In the genomic region with DNA sequence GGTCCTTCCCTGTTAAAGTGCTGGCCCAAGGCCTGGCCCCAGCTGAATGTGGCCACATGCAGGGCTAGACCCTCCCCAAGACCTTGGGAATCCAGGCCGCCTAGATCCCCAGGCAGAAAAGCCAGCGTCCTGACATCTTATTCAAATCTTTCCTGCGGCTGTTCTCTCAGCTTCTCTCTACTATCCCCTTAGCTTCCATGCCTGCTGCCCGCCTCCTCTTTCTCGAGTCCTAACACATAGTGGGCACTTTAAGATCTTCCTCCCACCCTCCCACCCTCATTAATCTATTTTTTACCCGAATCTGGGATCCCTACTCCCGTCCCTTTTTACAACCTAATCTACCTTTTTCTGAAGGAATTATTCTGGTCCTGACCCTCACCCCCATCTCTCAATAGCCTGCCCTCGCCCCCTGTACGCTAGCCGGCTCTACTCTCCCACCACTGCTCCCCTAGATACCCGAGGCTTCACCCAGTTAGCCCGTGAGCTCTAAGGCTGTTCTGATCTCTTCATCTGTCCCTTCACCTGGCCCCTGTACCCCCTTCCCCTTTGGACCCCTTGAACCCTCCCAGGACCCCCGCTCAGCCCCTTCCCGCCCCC, we compare ENCODE assay signal across 8 cellular contexts. TPM values are rescaled to one million over a fixed set of nuclear protein-coding genes. Genes with fewer than 3 reads are reported as not detected.
A peak's percentile ranks its signal among the peaks of the same experiment; 100 is the strongest.
DNase-seq lines count a peak whose midpoint lies in the region; FAIRE-seq and TF ChIP-seq lines count a peak whose summit lies in the region.

A gene with protein sequence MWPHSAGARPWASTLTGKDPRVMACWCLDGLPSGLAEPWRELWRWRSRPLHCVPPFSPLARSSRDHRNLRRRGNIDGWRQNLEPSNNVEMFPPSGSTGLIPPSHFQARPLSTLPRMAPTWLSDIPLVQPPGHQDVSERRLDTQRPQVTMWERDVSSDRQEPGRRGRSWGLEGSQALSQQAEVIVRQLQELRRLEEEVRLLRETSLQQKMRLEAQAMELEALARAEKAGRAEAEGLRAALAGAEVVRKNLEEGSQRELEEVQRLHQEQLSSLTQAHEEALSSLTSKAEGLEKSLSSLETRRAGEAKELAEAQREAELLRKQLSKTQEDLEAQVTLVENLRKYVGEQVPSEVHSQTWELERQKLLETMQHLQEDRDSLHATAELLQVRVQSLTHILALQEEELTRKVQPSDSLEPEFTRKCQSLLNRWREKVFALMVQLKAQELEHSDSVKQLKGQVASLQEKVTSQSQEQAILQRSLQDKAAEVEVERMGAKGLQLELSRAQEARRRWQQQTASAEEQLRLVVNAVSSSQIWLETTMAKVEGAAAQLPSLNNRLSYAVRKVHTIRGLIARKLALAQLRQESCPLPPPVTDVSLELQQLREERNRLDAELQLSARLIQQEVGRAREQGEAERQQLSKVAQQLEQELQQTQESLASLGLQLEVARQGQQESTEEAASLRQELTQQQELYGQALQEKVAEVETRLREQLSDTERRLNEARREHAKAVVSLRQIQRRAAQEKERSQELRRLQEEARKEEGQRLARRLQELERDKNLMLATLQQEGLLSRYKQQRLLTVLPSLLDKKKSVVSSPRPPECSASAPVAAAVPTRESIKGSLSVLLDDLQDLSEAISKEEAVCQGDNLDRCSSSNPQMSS (minus strand): TSS at position 260 of the 597 bp plus-strand sequence. CDS start 202 bp downstream, at position 58.

- peak within 1 kb of the TSS; percentile 69; the same call in 1 of the 2 replicates for H3K4me3 ChIP-seq in iPS DF 6.9 (ENCODE audit: low read length)
- peak within 1 kb of the TSS; percentile 61 to 71 for H3K4me3 ChIP-seq in small intestine (ENCODE audit: low read depth in 1 of 2, low read length in 2 of 2)

- peak within 1 kb of the TSS; percentile 91 for H3K27ac Mint-ChIP-seq in activated naive CD8-positive, alpha-beta T cell treated with anti-CD3 and anti-CD28 coated beads for 36 hours

- WGBS in iPS DF 6.9 (ENCODE audit: insufficient coverage, insufficient read length): no CpG with 5 or more reads among the region's 14 CpGs
- 6% methylated on average over 14 of the region's 14 CpGs for WGBS in small intestine, 3 donors

- H3K27me3 Mint-ChIP-seq in activated naive CD8-positive, alpha-beta T cell treated with anti-CD3 and anti-CD28 coated beads for 36 hours: no peaks in the 10 kb centered on the region

- FAIRE-seq in small intestine (lab: Jason Lieb, UNC): no peak

- peaks cover 42% of the 10 kb centered on the region for H3K36me3 Mint-ChIP-seq in activated naive CD8-positive, alpha-beta T cell treated with anti-CD3 and anti-CD28 coated beads for 36 hours

- no peaks in the 10 kb centered on the region for H3K27me3 ChIP-seq in iPS DF 6.9 (ENCODE audit: control insufficient read depth, insufficient read depth, low read length)
- no peaks in the 10 kb centered on the region for H3K27me3 ChIP-seq in small intestine (ENCODE audit: control insufficient read depth in 2 of 2, insufficient read depth in 2 of 2, low read length in 2 of 2)

- peaks cover 22% of the 10 kb centered on the region for H3K4me1 Mint-ChIP-seq in activated naive CD8-positive, alpha-beta T cell treated with anti-CD3 and anti-CD28 coated beads for 36 hours

- peaks cover 4% of the 10 kb centered on the region; the same call in 1 of the 2 replicates for H3K4me1 ChIP-seq in iPS DF 6.9 (ENCODE audit: control insufficient read depth, insufficient read depth, low read length)
- peaks cover 3 to 7% of the 10 kb centered on the region in 2 donors for H3K4me1 ChIP-seq in small intestine (ENCODE audit: control insufficient read depth in 2 of 2, insufficient read depth in 1 of 2, low read depth in 1 of 2, low read length in 1 of 2)

- peaks cover 8% of the 10 kb centered on the region; the same call in 1 of the 2 replicates for H3K36me3 ChIP-seq in iPS DF 6.9 (ENCODE audit: control insufficient read depth, insufficient read depth, low read length)
- H3K36me3 ChIP-seq in small intestine (ENCODE audit: control insufficient read depth in 2 of 2, insufficient read depth in 2 of 2, low read length in 2 of 2): no peaks in the 10 kb centered on the region

- H3K4me3 Mint-ChIP-seq in activated naive CD8-positive, alpha-beta T cell treated with anti-CD3 and anti-CD28 coated beads for 36 hours: peak within 1 kb of the TSS; percentile 98

- no peaks in the 10 kb centered on the region for H3K9me3 ChIP-seq in iPS DF 6.9 (ENCODE audit: control insufficient read depth, insufficient read depth, low read length)
- H3K9me3 ChIP-seq in small intestine (ENCODE audit: control insufficient read depth, low read depth): no peaks in the 10 kb centered on the region

- H3K27ac ChIP-seq in 22Rv1: peak within 1 kb of the TSS; percentile 74
- no peak within 1 kb of the TSS for H3K27ac ChIP-seq in iPS DF 6.9 (ENCODE audit: low read length)
- H3K27ac ChIP-seq in small intestine (ENCODE audit: low read depth in 1 of 2, low read length in 1 of 2): peak within 1 kb of the TSS in 1 of 2 donors; percentile 77

- H3K9me3 Mint-ChIP-seq in activated naive CD8-positive, alpha-beta T cell treated with anti-CD3 and anti-CD28 coated beads for 36 hours: no peaks in the 10 kb centered on the region

- DNase-seq in H4 (ENCODE audit: low spot score) (no peak), iPS DF 6.9 (ENCODE audit: low read depth, low spot score) (no peak), small intestine (no peak), NCI-H128 (lab: John Stamatoyannopoulos, UW; ENCODE audit: unreplicated experiment) (no peak), NCI-H526 treated with DMSO at 0.1 percent for 48 hours (lab: John Stamatoyannopoulos, UW) (no peak)
- DNase-seq in activated naive CD8-positive, alpha-beta T cell treated with anti-CD3 and anti-CD28 coated beads for 36 hours: no peak
- DNase-seq in central memory CD4-positive, alpha-beta T cell: no peak

- no peak for TF ChIP-seq CTCF in 22Rv1 (IDR thresholded peaks at IDR 0.05)

RNA-seq across cellular contexts. Expression of the gene that starts here (rescaled TPM):
- 12.6 and 12.7 TPM in 2 replicates for total RNA-seq in H4 (2014; rRNA removed; shearing (Covaris generic))
- total RNA-seq in activated naive CD8-positive, alpha-beta T cell treated with anti-CD3 and anti-CD28 coated beads for 36 hours: 10 to 100 TPM; 43.0 to 46.6 TPM
- 10 to 100 TPM; 13.2 to 29.0 (median 15.0) TPM for polyA plus RNA-seq in small intestine
